Comparison of ENCODE assay signal across 1 cellular context in the genomic region with DNA sequence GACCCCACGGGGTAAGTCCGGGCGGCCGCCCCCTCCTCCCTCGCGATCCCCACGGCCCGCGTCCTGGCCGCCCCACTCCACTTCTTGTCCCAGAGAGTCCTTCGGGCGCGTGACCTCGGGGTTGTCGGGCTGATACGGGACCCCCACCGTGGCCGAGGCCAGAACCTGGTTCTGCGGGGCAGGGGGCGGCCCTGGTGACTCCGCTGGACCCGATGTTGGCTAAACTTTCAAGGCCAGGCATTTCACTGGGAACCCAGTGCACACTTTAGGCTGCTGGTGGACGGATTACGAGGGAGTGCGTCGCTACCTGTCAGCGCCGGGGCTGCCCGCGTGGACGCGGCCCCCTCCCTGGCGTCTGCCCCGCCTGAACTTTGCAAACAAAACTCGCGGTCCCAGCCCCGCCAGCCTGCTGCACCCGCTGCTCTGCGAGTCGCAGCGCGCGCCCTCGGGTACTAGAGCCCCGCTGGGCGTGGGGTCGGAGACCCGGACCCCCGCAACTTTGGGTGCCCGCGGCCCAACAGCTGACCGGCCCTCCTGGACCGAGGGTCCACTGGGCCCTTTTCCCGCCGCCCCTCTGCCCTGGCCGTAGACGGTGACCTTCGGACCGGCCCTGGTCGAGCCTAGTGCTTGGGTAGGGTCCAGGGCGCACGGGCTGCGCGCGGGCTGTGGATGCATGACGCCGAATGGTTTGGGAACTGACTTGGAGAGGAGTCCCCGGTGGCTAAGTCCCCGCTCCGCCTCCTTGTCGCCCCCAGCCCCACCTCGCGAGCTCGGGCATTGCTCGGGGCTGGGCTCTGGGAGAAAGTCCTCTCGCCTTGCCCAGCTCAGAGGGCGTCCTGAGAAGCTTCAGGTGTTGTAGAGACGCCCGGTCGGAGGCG.
TF ChIP-seq lines count a peak whose summit lies in the region.

No MANE protein-coding gene starts in this region.

TF ChIP-seq in HepG2, 621 proteins besides CTCF, POLR2A, EP300 and RAD21 (continued from another document and continues in another):
- TF ChIP-seq RERE (CRISPR knock-in tag; IDR thresholded peaks at IDR 0.05; ENCODE audit: low read depth) (no peak), RELA (CRISPR knock-in tag; IDR thresholded peaks at IDR 0.05) (no peak), ZNF572 (CRISPR knock-in tag; IDR thresholded peaks at IDR 0.05) (peak; percentile 75; the same call in 1 of the 2 replicates), HCFC1 (IDR thresholded peaks at IDR 0.05; ENCODE audit: low read depth, low read length) (no peak), ZNF441 (CRISPR knock-in tag; IDR thresholded peaks at IDR 0.05; ENCODE audit: borderline replicate concordance) (peak; percentile 58; the same call in 1 of the 2 replicates), ZNF562 (CRISPR knock-in tag; IDR thresholded peaks at IDR 0.05; ENCODE audit: borderline replicate concordance) (no peak), ZNF672 (CRISPR knock-in tag; IDR thresholded peaks at IDR 0.05) (no peak), ZNF788 (CRISPR knock-in tag; IDR thresholded peaks at IDR 0.05; ENCODE audit: borderline replicate concordance) (no peak; the same call in 1 of the 2 replicates), CSRNP1 (CRISPR knock-in tag; IDR thresholded peaks at IDR 0.05) (peak; percentile 89), TBX3 (IDR thresholded peaks at IDR 0.05; ENCODE audit: borderline replicate concordance) (no peak), CREM (IDR thresholded peaks at IDR 0.05) (no peak), CREM (CRISPR knock-in tag; IDR thresholded peaks at IDR 0.05) (no peak), ZNF549 (CRISPR knock-in tag; IDR thresholded peaks at IDR 0.05) (peak; percentile 93; the same call in 1 of the 2 replicates), ZNF343 (CRISPR knock-in tag; IDR thresholded peaks at IDR 0.05) (0 out of 2 replicates have a peak, but pooled peaks have one; percentile 64), MAFK (conservative IDR thresholded peaks at IDR 0.05 in 1 of 2, IDR thresholded peaks at IDR 0.05 in 1 of 2; ENCODE audit: low read length in 2 of 2) (no peak), ZNF557 (CRISPR knock-in tag; IDR thresholded peaks at IDR 0.05) (peak; percentile 63), ZNF136 (CRISPR knock-in tag; IDR thresholded peaks at IDR 0.05; ENCODE audit: low read depth) (no peak), ZBTB44 (CRISPR knock-in tag; IDR thresholded peaks at IDR 0.05) (no peak), ZNF276 (CRISPR knock-in tag; IDR thresholded peaks at IDR 0.05; ENCODE audit: low read depth) (no peak), MTA1 (CRISPR knock-in tag; IDR thresholded peaks at IDR 0.05; ENCODE audit: borderline replicate concordance) (peak; percentile 82; the same call in 1 of the 2 replicates), THAP9 (CRISPR knock-in tag; IDR thresholded peaks at IDR 0.05; ENCODE audit: borderline replicate concordance) (peak; percentile 81; the same call in 1 of the 2 replicates), RBM22 (optimal IDR thresholded peaks at IDR 0.05; ENCODE audit: low read length) (no peak), SUZ12 (IDR thresholded peaks at IDR 0.05; ENCODE audit: low read depth, low read length) (no peak), NFE2 (CRISPR knock-in tag; IDR thresholded peaks at IDR 0.05) (no peak), ATF7 (IDR thresholded peaks at IDR 0.05) (no peak), ATF7 (CRISPR knock-in tag; IDR thresholded peaks at IDR 0.05) (no peak), GPN1 (CRISPR knock-in tag; IDR thresholded peaks at IDR 0.05; ENCODE audit: borderline replicate concordance) (no peak), ZSCAN29 (CRISPR knock-in tag; conservative IDR thresholded peaks at IDR 0.05) (peak; percentile 100), HDAC2 (CRISPR knock-in tag; IDR thresholded peaks at IDR 0.05) (peak; percentile 73), ZNF256 (CRISPR knock-in tag; conservative IDR thresholded peaks at IDR 0.05) (0 out of 2 replicates have a peak, but pooled peaks have one; percentile 27), KDM2A (CRISPR knock-in tag; IDR thresholded peaks at IDR 0.05; ENCODE audit: borderline replicate concordance, low read depth) (peak; percentile 73; the same call in 1 of the 2 replicates), FOSL2 (CRISPR knock-in tag; IDR thresholded peaks at IDR 0.05) (no peak), ELF4 (CRISPR knock-in tag; IDR thresholded peaks at IDR 0.05; ENCODE audit: borderline replicate concordance) (no peak), ZKSCAN1 (IDR thresholded peaks at IDR 0.05; ENCODE audit: low read length) (no peak), NR2C2 (CRISPR knock-in tag; IDR thresholded peaks at IDR 0.05; ENCODE audit: borderline replicate concordance) (peak; percentile 49; the same call in 1 of the 2 replicates), ZNF496 (CRISPR knock-in tag; IDR thresholded peaks at IDR 0.05; ENCODE audit: insufficient replicate concordance) (no peak), ZNF180 (CRISPR knock-in tag; IDR thresholded peaks at IDR 0.05; ENCODE audit: borderline replicate concordance, low read depth) (no peak), ZNF468 (CRISPR knock-in tag; IDR thresholded peaks at IDR 0.05) (no peak; the same call in 1 of the 2 replicates), ZNF296 (CRISPR knock-in tag; conservative IDR thresholded peaks at IDR 0.05) (peak; percentile 80; the same call in 1 of the 2 replicates)
- TF ChIP-seq, protein P1, sequence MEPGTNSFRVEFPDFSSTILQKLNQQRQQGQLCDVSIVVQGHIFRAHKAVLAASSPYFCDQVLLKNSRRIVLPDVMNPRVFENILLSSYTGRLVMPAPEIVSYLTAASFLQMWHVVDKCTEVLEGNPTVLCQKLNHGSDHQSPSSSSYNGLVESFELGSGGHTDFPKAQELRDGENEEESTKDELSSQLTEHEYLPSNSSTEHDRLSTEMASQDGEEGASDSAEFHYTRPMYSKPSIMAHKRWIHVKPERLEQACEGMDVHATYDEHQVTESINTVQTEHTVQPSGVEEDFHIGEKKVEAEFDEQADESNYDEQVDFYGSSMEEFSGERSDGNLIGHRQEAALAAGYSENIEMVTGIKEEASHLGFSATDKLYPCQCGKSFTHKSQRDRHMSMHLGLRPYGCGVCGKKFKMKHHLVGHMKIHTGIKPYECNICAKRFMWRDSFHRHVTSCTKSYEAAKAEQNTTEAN (CRISPR knock-in tag; conservative IDR thresholded peaks at IDR 0.05), result no peak
- TF ChIP-seq, protein P2, sequence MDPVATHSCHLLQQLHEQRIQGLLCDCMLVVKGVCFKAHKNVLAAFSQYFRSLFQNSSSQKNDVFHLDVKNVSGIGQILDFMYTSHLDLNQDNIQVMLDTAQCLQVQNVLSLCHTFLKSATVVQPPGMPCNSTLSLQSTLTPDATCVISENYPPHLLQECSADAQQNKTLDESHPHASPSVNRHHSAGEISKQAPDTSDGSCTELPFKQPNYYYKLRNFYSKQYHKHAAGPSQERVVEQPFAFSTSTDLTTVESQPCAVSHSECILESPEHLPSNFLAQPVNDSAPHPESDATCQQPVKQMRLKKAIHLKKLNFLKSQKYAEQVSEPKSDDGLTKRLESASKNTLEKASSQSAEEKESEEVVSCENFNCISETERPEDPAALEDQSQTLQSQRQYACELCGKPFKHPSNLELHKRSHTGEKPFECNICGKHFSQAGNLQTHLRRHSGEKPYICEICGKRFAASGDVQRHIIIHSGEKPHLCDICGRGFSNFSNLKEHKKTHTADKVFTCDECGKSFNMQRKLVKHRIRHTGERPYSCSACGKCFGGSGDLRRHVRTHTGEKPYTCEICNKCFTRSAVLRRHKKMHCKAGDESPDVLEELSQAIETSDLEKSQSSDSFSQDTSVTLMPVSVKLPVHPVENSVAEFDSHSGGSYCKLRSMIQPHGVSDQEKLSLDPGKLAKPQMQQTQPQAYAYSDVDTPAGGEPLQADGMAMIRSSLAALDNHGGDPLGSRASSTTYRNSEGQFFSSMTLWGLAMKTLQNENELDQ (CRISPR knock-in tag; IDR thresholded peaks at IDR 0.05; ENCODE audit: borderline replicate concordance), result no peak
